In genomic region chr1:24385160-24385939, GRCh38 we compare ENCODE assay signal across 8 cellular contexts. TPM values are rescaled to one million over a fixed set of nuclear protein-coding genes. Genes with fewer than 3 reads are reported as not detected.
DNase-seq lines count a peak whose midpoint lies in the region; ATAC-seq and TF ChIP-seq lines count a peak whose summit lies in the region.

No MANE protein-coding gene starts in this region.

- H3K27me3 ChIP-seq in esophagus muscularis mucosa = no peaks in the 10 kb centered on the region
- H3K27me3 ChIP-seq in dorsolateral prefrontal cortex = no peaks in the 10 kb centered on the region

- no peaks in the 10 kb centered on the region for H3K9me3 ChIP-seq in esophagus muscularis mucosa

- H3K4me3 ChIP-seq in esophagus muscularis mucosa = no peak overlapping the region
- H3K4me3 ChIP-seq in dorsolateral prefrontal cortex = no peak overlapping the region

- H3K27ac ChIP-seq in esophagus muscularis mucosa (replicated peaks in 1 of 4) (no peak overlapping the region), dorsolateral prefrontal cortex (peak overlapping the region in 2 of 59 donors; percentile 1 to 25)

- peaks cover 0 to 4% (median 2%) of the 10 kb centered on the region in 4 donors for H3K4me1 ChIP-seq in esophagus muscularis mucosa

- 89% methylated on average over 12 of the region's 12 CpGs for WGBS in esophagus muscularis mucosa

- intact Hi-C loops in esophagus muscularis mucosa (cut with DNase I) (no loop called here), dorsolateral prefrontal cortex (cut with DNase I) (no loop called here)

- TF ChIP-seq CTCF in esophagus muscularis mucosa (IDR thresholded peaks at IDR 0.05) = peak in 1 of 3 experiments; percentile 15
- peak in 3 of 56 donors; percentile 25 to 34 (median 30) for TF ChIP-seq CTCF in dorsolateral prefrontal cortex (IDR thresholded peaks at IDR 0.05 in 54 of 56, conservative IDR thresholded peaks at IDR 0.05 in 2 of 56; ENCODE audit: low read depth in 1 of 56, partially characterized antibody in 56 of 56)

- H3K27me3 Mint-ChIP-seq in T-helper 2 cell treated with Interferon-gamma antibody and Interleukin-4, amounts not matched to agents 5 μg/mL and 100 μg/mL, for 36 hours (ENCODE audit: low read depth) = no peaks in the 10 kb centered on the region

- peak; percentile 57 to 70 for ATAC-seq in activated CD4-positive, CD25-positive, alpha-beta regulatory T cell treated with anti-CD3 and anti-CD28 coated beads, Interleukin-2, amount 50 U/mL, for 24 hours
- no peak for ATAC-seq in HG02884 (IDR thresholded peaks at IDR 0.05; ENCODE audit: unreplicated experiment)

- peak overlapping the region; percentile 55 for H3K27ac Mint-ChIP-seq in T-helper 2 cell treated with Interferon-gamma antibody and Interleukin-4, amounts not matched to agents 5 μg/mL and 100 μg/mL, for 36 hours

- no peaks in the 10 kb centered on the region for H3K9me3 Mint-ChIP-seq in T-helper 2 cell treated with Interferon-gamma antibody and Interleukin-4, amounts not matched to agents 5 μg/mL and 100 μg/mL, for 36 hours

- peaks cover 1% of the 10 kb centered on the region for H3K36me3 Mint-ChIP-seq in T-helper 2 cell treated with Interferon-gamma antibody and Interleukin-4, amounts not matched to agents 5 μg/mL and 100 μg/mL, for 36 hours (ENCODE audit: low read depth)

- TF ChIP-seq EP300 in esophagus muscularis mucosa (IDR thresholded peaks at IDR 0.05) = no peak

- no peak for TF ChIP-seq POLR2A in esophagus muscularis mucosa (IDR thresholded peaks at IDR 0.05; ENCODE audit: low read depth)

- peaks cover 0 to 56% (median 6%) of the 10 kb centered on the region in 4 donors for H3K36me3 ChIP-seq in esophagus muscularis mucosa

- no peak for DNase-seq in activated CD4-positive, CD25-positive, alpha-beta regulatory T cell treated with anti-CD3 and anti-CD28 coated beads, Interleukin-2, amount 50 U/mL, for 72 hours
- peak; percentile 49 for DNase-seq in T-helper 2 cell treated with Interferon-gamma antibody and Interleukin-4, amounts not matched to agents 5 μg/mL and 100 μg/mL, for 36 hours (ENCODE audit: low spot score)
- DNase-seq in esophagus muscularis mucosa (ENCODE audit: extremely low spot score) (peak; percentile 29), dorsolateral prefrontal cortex (no peak), NCI-H128 (lab: John Stamatoyannopoulos, UW; ENCODE audit: unreplicated experiment) (no peak)
- DNase-seq in stimulated activated naive CD4-positive, alpha-beta T cell (lab: John Stamatoyannopoulos, UW) = peak in 5 of 6 experiments; percentile 6 to 28 (median 14)

- H3K4me3 Mint-ChIP-seq in T-helper 2 cell treated with Interferon-gamma antibody and Interleukin-4, amounts not matched to agents 5 μg/mL and 100 μg/mL, for 36 hours = peak overlapping the region; percentile 46

- H3K4me1 Mint-ChIP-seq in T-helper 2 cell treated with Interferon-gamma antibody and Interleukin-4, amounts not matched to agents 5 μg/mL and 100 μg/mL, for 36 hours (ENCODE audit: low read depth) = peaks cover 23% of the 10 kb centered on the region

RNA-seq across cellular contexts. Expression of gene STPG1, which starts 28.2 kb away (rescaled TPM):
- total RNA-seq in esophagus muscularis mucosa = 1 to 10 TPM; 2.2 to 5.6 (median 4.1) TPM
- 10 to 100 TPM; 16.1 to 37.3 (median 24.7) TPM for total RNA-seq in dorsolateral prefrontal cortex

RNA-seq across cellular contexts. Expression of gene NIPAL3, which starts 30.3 kb away (rescaled TPM):
- total RNA-seq in esophagus muscularis mucosa (10 to 100 TPM; 18.3 to 31.1 (median 26.6) TPM), dorsolateral prefrontal cortex (100 to 1,000 TPM in 69 of 120 experiments, 10 to 100 TPM in 51; 61.8 to 202 (median 104) TPM)

Comparison
In these comparisons a context has a peak if more than half of its experiments do, and no peak if none do; other contexts are left out.
1. DNase-seq: peak in T-helper 2 cell treated with Interferon-gamma antibody and Interleukin-4, amounts not matched to agents 5 μg/mL and 100 μg/mL, for 36 hours (single experiment), esophagus muscularis mucosa (single experiment) and stimulated activated naive CD4-positive, alpha-beta T cell (5 of 6); none in activated CD4-positive, CD25-positive, alpha-beta regulatory T cell treated with anti-CD3 and anti-CD28 coated beads, Interleukin-2, amount 50 U/mL, for 72 hours (single experiment), dorsolateral prefrontal cortex (0 of 10) and NCI-H128 (single experiment).